8 cellular contexts compared by ENCODE assay signal in genomic region chr16:31117384-31118222, GRCh38. TPM values are rescaled to one million over a fixed set of nuclear protein-coding genes. Genes with fewer than 3 reads are reported as not detected.
DNase-seq lines count a peak whose midpoint lies in the region; ATAC-seq and TF ChIP-seq lines count a peak whose summit lies in the region.

TSS of gene KAT8 (plus strand) at chr16:31117664. CDS start at chr16:31117682, 18 bp downstream.

- H4K91ac ChIP-seq in trophoblast cell (ENCODE audit: low read depth, low read length), result peak within 1 kb of the TSS; percentile 94

- no peaks in the 10 kb centered on the region for H3K27me3 Mint-ChIP-seq in activated naive CD8-positive, alpha-beta T cell treated with anti-CD3 and anti-CD28 coated beads, Interleukin-2, amount 50 U/mL, for 24 hours

- H3K4me3 Mint-ChIP-seq in activated naive CD8-positive, alpha-beta T cell treated with anti-CD3 and anti-CD28 coated beads, Interleukin-2, amount 50 U/mL, for 24 hours, result peak within 1 kb of the TSS; percentile 84

- peaks cover 23% of the 10 kb centered on the region for H3K36me3 Mint-ChIP-seq in activated naive CD8-positive, alpha-beta T cell treated with anti-CD3 and anti-CD28 coated beads, Interleukin-2, amount 50 U/mL, for 24 hours (ENCODE audit: low read depth)

- H2BK5ac ChIP-seq in trophoblast cell (ENCODE audit: low read depth, low read length, poor library complexity), result peak within 1 kb of the TSS; percentile 87

- peak within 1 kb of the TSS; percentile 79 for H2BK120ac ChIP-seq in trophoblast cell (ENCODE audit: insufficient read depth, low read length, poor library complexity)

- peak within 1 kb of the TSS; percentile 8 for H3K23ac ChIP-seq in trophoblast cell (ENCODE audit: low read length)

- peaks cover 30% of the 10 kb centered on the region for H3K4me1 Mint-ChIP-seq in activated naive CD8-positive, alpha-beta T cell treated with anti-CD3 and anti-CD28 coated beads, Interleukin-2, amount 50 U/mL, for 24 hours

- H3K9ac ChIP-seq in trophoblast cell (ENCODE audit: low read length), result peak within 1 kb of the TSS; percentile 73

- in situ Hi-C loops in transverse colon (cut with MboI; ENCODE audit: low pct_ligation_motif_present in 1 of 4, low pct_unique_long_range_greater_than_20kb in 1 of 4, low sequenced_read_pairs in 3 of 4), result no loop called here

- H3K4me2 ChIP-seq in trophoblast cell (ENCODE audit: low read length), result peak within 1 kb of the TSS; percentile 78

- peak within 1 kb of the TSS; percentile 83 for H3K27ac Mint-ChIP-seq in activated naive CD8-positive, alpha-beta T cell treated with anti-CD3 and anti-CD28 coated beads, Interleukin-2, amount 50 U/mL, for 24 hours

- H3K9me3 Mint-ChIP-seq in activated naive CD8-positive, alpha-beta T cell treated with anti-CD3 and anti-CD28 coated beads, Interleukin-2, amount 50 U/mL, for 24 hours, result no peaks in the 10 kb centered on the region

- peaks cover 2% of the 10 kb centered on the region for H3K79me2 ChIP-seq in trophoblast cell (ENCODE audit: control insufficient read depth, insufficient read depth, low read length, poor library complexity)

- peak within 1 kb of the TSS; percentile 97 for H4K12ac ChIP-seq in trophoblast cell (ENCODE audit: low read depth, low read length)

- peak within 1 kb of the TSS; percentile 97 for H3K18ac ChIP-seq in trophoblast cell (ENCODE audit: low read length)

- TF ChIP-seq POLR2A in transverse colon (IDR thresholded peaks at IDR 0.05), result peak; percentile 95

- H2AFZ ChIP-seq in trophoblast cell (ENCODE audit: insufficient read depth, low read length, poor library complexity), result peak within 1 kb of the TSS; percentile 81

- DNase-seq in GM12865 (ENCODE audit: low read depth), result peak; percentile 98
- DNase-seq in NCI-H1417 treated with DMSO at 0.1 percent for 48 hours (lab: John Stamatoyannopoulos, UW), result peak; percentile 85
- peak; percentile 97 for DNase-seq in SW480 (ENCODE audit: low spot score)
- DNase-seq in activated naive CD8-positive, alpha-beta T cell treated with anti-CD3 and anti-CD28 coated beads, Interleukin-2, amount 50 U/mL, for 24 hours, result peak; percentile 97
- DNase-seq in cardiac muscle cell (ENCODE audit: low read depth in 1 of 2, low spot score in 1 of 2), result peak; percentile 99
- DNase-seq in trophoblast cell, result peak; percentile 100
- DNase-seq in transverse colon, result peak; percentile 99

- H4K8ac ChIP-seq in trophoblast cell (ENCODE audit: low read depth, low read length), result peak within 1 kb of the TSS; percentile 97

- peak; percentile 80 for TF ChIP-seq EP300 in transverse colon (IDR thresholded peaks at IDR 0.05; ENCODE audit: low read depth)

- no peaks in the 10 kb centered on the region for H3K27me3 ChIP-seq in cardiac muscle cell
- H3K27me3 ChIP-seq in trophoblast cell (ENCODE audit: insufficient read depth, low read length), result no peaks in the 10 kb centered on the region
- no peaks in the 10 kb centered on the region for H3K27me3 ChIP-seq in transverse colon

- H3K4me1 ChIP-seq in cardiac muscle cell (ENCODE audit: low read depth), result peaks cover 7% of the 10 kb centered on the region
- H3K4me1 ChIP-seq in trophoblast cell (ENCODE audit: control insufficient read depth in 1 of 2, insufficient read depth in 2 of 2, low read length in 2 of 2), result peaks cover 6 to 7% of the 10 kb centered on the region in 2 experiments
- H3K4me1 ChIP-seq in transverse colon, result peaks cover 12 to 57% (median 34%) of the 10 kb centered on the region in 4 donors

- WGBS in trophoblast cell (ENCODE audit: extremely low coverage, insufficient coverage, insufficient read length), result no CpG with 5 or more reads among the region's 68 CpGs
- 0% methylated on average over 17 to 64 of the region's 68 CpGs for WGBS in transverse colon (ENCODE audit: low coverage in 1 of 2), 2 donors

- H3K4me3 ChIP-seq in GM12865 (ENCODE audit: low read depth, low read length) (peak within 1 kb of the TSS; percentile 86), cardiac muscle cell (peak within 1 kb of the TSS; percentile 96), trophoblast cell (ENCODE audit: low read depth, low read length) (peak within 1 kb of the TSS; percentile 92), transverse colon (peak within 1 kb of the TSS; percentile 68 to 92 (median 79))

- peak; percentile 84 for ATAC-seq in HG02763 (IDR thresholded peaks at IDR 0.05; ENCODE audit: unreplicated experiment)
- peak; percentile 93 for ATAC-seq in activated naive CD8-positive, alpha-beta T cell treated with anti-CD3 and anti-CD28 coated beads, Interleukin-2, amount 50 U/mL, for 24 hours

- H3K36me3 ChIP-seq in cardiac muscle cell (peaks cover 23% of the 10 kb centered on the region), trophoblast cell (ENCODE audit: control insufficient read depth in 1 of 2, insufficient read depth in 2 of 2, low read length in 2 of 2) (peaks cover 22 to 24% of the 10 kb centered on the region in 2 experiments), transverse colon (peaks cover 0 to 29% (median 11%) of the 10 kb centered on the region in 4 donors)

- H3K9me3 ChIP-seq in cardiac muscle cell (ENCODE audit: low read depth) (no peaks in the 10 kb centered on the region), trophoblast cell (ENCODE audit: insufficient read depth, low read depth, low read length) (no peaks in the 10 kb centered on the region), transverse colon (no peaks in the 10 kb centered on the region)

- peak within 1 kb of the TSS; percentile 23 for H2BK12ac ChIP-seq in trophoblast cell (ENCODE audit: low read length)

- H3K14ac ChIP-seq in trophoblast cell (ENCODE audit: low read length), result peak within 1 kb of the TSS; percentile 85

- H3K27ac ChIP-seq in cardiac muscle cell (peak within 1 kb of the TSS; percentile 94), trophoblast cell (ENCODE audit: low read depth, low read length) (peak within 1 kb of the TSS; percentile 74), transverse colon (peak within 1 kb of the TSS; percentile 92 to 100 (median 96))

- H2AK5ac ChIP-seq in trophoblast cell (ENCODE audit: low read length), result no peak within 1 kb of the TSS

- H3K79me1 ChIP-seq in trophoblast cell (ENCODE audit: low read length), result peaks cover 7% of the 10 kb centered on the region

- H3K4ac ChIP-seq in trophoblast cell (ENCODE audit: low read depth, low read length), result peak within 1 kb of the TSS; percentile 65

- intact Hi-C loops in transverse colon (cut with DNase I; ENCODE audit: low total_unique reads), result no loop called here

- TF ChIP-seq CTCF in GM12865 (IDR thresholded peaks at IDR 0.05; ENCODE audit: insufficient read depth, low read depth, low read length, missing control alignments) (no peak), cardiac muscle cell (IDR thresholded peaks at IDR 0.05; ENCODE audit: low read depth, low read length) (no peak), transverse colon (IDR thresholded peaks at IDR 0.05) (no peak)

RNA-seq across cellular contexts. Expression of gene KAT8, which starts in this region (rescaled TPM):
- total RNA-seq in cardiac muscle cell (88.8 and 112 TPM in 2 replicates), transverse colon (10 to 100 TPM; 61.0 to 93.5 (median 62.1) TPM)
- 63.0 and 80.6 TPM in 2 replicates for polyA plus RNA-seq in cardiac muscle cell
- 31.8 and 32.3 TPM in 2 replicates for polyA plus RNA-seq in trophoblast cell (2013)

Comparison
In these comparisons a context has a peak if more than half of its experiments do, and no peak if none do; other contexts are left out.
1. Peak in every context shown above with its lines: DNase-seq, ATAC-seq, H3K4me3 ChIP-seq and H3K27ac ChIP-seq.